ENCODE assay signal across 1 cellular context in the genomic region with DNA sequence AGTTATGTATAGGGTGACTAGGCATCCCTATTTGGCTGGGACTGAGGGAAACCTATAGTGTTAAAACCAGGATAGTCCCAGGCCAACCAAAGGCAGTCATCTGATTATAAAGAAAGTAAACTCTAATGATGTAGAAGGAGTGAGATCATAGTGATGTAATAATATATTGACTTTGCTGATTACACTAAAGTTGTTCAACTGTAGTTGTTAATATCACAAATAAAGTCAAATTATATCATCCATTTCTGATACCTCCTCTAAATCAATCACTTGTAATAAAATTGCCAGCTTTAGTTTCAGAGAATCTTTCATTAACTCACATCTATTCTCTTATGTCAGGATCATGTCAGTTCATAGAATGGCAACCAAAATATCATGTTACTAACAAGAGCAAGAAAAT.
TF ChIP-seq lines count a peak whose summit lies in the region.

No MANE protein-coding gene starts in this region.

TF ChIP-seq in HEK293, 187 proteins besides CTCF, POLR2A, EP300 and RAD21 (continued from another document):
- no peak for TF ChIP-seq ZNF26 (tag by site-specific recombination; IDR thresholded peaks at IDR 0.05)
- no peak for TF ChIP-seq ZBTB17 (tag by site-specific recombination; IDR thresholded peaks at IDR 0.05)
